ENCODE assay signal across 23 cellular contexts in the genomic region with DNA sequence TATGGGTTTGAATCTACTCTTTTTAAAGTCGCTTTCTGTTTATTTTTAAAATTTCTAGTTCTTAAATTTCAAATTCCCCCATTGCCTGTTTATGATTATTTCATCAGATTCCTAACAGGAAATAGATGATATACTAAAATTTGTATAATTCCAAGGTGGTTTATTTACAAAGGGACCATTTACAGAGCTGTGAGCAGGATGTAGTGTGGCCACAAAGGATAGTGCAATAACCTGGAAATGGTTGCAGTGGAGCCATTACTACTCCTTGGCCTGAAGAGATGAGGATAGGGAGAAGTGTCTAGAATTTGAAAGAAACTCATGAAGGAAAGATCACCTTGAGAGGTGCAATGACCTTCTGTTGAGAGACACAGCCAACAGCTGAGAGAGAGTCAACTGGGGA. TPM values are rescaled to one million over a fixed set of nuclear protein-coding genes. Genes with fewer than 3 reads are reported as not detected.
DNase-seq lines count a peak whose midpoint lies in the region; ATAC-seq, FAIRE-seq and TF ChIP-seq lines count a peak whose summit lies in the region.
"Had no signal": no experiment of that assay in that cellular context is flagged by ENCODE, and none has a peak within 500 bp of the region (broad histone marks: within the 10 kb centered on the region; RNA-seq: fewer than 3 reads in every experiment).

No MANE protein-coding gene starts in this region.

- 0 out of 2 replicates have a peak overlapping the region, but pooled peaks have one; percentile 34 for H2AFZ ChIP-seq in GM23338
- H2AFZ ChIP-seq in HepG2 (ENCODE audit: low read length), result no peak overlapping the region

- no peak for ATAC-seq in GM23338
- no peak for ATAC-seq in HepG2
- no peak for ATAC-seq in HG02763 (IDR thresholded peaks at IDR 0.05; ENCODE audit: unreplicated experiment)
- ATAC-seq: CD8-positive, alpha-beta T cell had no signal

- no peaks in the 10 kb centered on the region for H3K9me2 ChIP-seq in GM23338 (ENCODE audit: insufficient read depth)

- H3K36me3 Mint-ChIP-seq in Caco-2 (ENCODE audit: insufficient read depth, unreplicated experiment), result peaks cover 10% of the 10 kb centered on the region
- no peaks in the 10 kb centered on the region for H3K36me3 Mint-ChIP-seq in GM23338 (ENCODE audit: low read depth)
- H3K36me3 Mint-ChIP-seq: CD8-positive, alpha-beta T cell had no signal

- H3K4me3 Mint-ChIP-seq in Caco-2 (ENCODE audit: unreplicated experiment) (no peak overlapping the region), GM23338 (no peak overlapping the region)
- H3K4me3 Mint-ChIP-seq: B cell; CD4-positive, alpha-beta T cell; CD8-positive, alpha-beta T cell had no signal

- H3K9me3 Mint-ChIP-seq in Caco-2 (ENCODE audit: unreplicated experiment) (peaks cover 10% of the 10 kb centered on the region), GM23338 (no peaks in the 10 kb centered on the region)
- H3K9me3 Mint-ChIP-seq: CD4-positive, alpha-beta T cell; CD8-positive, alpha-beta T cell had no signal

- no peak for TF ChIP-seq CTCF in Caco-2 (IDR thresholded peaks at IDR 0.05; ENCODE audit: insufficient read depth in 1 of 2, low read depth in 1 of 2, low read length in 1 of 2, severe bottlenecking in 1 of 2, unreplicated experiment in 1 of 2)
- TF ChIP-seq CTCF in GM23338 (conservative IDR thresholded peaks at IDR 0.05; ENCODE audit: low read depth in 2 of 2), result no peak
- TF ChIP-seq CTCF in HepG2 (CRISPR knock-in tag; IDR thresholded peaks at IDR 0.05), result no peak
- no peak for TF ChIP-seq CTCF in prostate gland (IDR thresholded peaks at IDR 0.05)

- no peaks in the 10 kb centered on the region for H3K79me2 ChIP-seq in GM23338 (replicated peaks; ENCODE audit: insufficient read depth)
- no peaks in the 10 kb centered on the region for H3K79me2 ChIP-seq in HepG2 (ENCODE audit: insufficient read depth, low read length)

- TF ChIP-seq RAD21 in HepG2 (CRISPR knock-in tag; IDR thresholded peaks at IDR 0.05), result no peak

- CTCF ChIA-PET in Caco-2 (lab: Charles Lee), result no interaction called here
- CTCF ChIA-PET in HepG2 (lab: Yijun Ruan, JAX; ENCODE audit: low intra/inter-chr PET ratio, low total read pairs), result no interaction called here

- FAIRE-seq in frontal cortex (lab: Jason Lieb, UNC) (peak; percentile 50), HepG2 (lab: Jason Lieb, UNC) (no peak)
- FAIRE-seq: A549, GM12891, GM19239 had no signal

- H3K4me2 ChIP-seq in GM23338, result no peak overlapping the region
- no peak overlapping the region for H3K4me2 ChIP-seq in HepG2 (ENCODE audit: low read depth, low read length)
- H3K4me2 ChIP-seq: A549; BLaER1 treated with 17β-estradiol and CSF1 and Interleukin-3, amounts not matched to agents 10 nM and 100 nM had no signal

- POLR2A ChIA-PET in Caco-2 (lab: Charles Lee) (no interaction called here), HepG2 (lab: Yijun Ruan, JAX) (no interaction called here)

- no peaks in the 10 kb centered on the region for H3K27me3 Mint-ChIP-seq in Caco-2 (ENCODE audit: insufficient read depth, unreplicated experiment)
- no peaks in the 10 kb centered on the region for H3K27me3 Mint-ChIP-seq in GM23338 (ENCODE audit: insufficient read depth, low read depth, poor library complexity)

- H3F3A ChIP-seq in GM23338 (replicated peaks; ENCODE audit: low read depth), result no peaks in the 10 kb centered on the region

- H4K20me1 ChIP-seq in GM23338 (replicated peaks; ENCODE audit: insufficient read depth) (no peaks in the 10 kb centered on the region), HepG2 (ENCODE audit: insufficient read depth, low read length) (no peaks in the 10 kb centered on the region)
- H4K20me1 ChIP-seq: BLaER1 treated with 17β-estradiol and CSF1 and Interleukin-3, amounts not matched to agents 10 nM and 100 nM had no signal

- in situ Hi-C loops in HepG2 (cut with HindIII; ENCODE audit: extremely low pct_ligation_motif_present, low pct_unique_long_range_greater_than_20kb), result no loop called here

- intact Hi-C loops in Caco-2 (cut with micrococcal nuclease; ENCODE audit: unreplicated experiment) (no loop called here), HepG2 (cut with micrococcal nuclease; ENCODE audit: unreplicated experiment) (no loop called here), prostate gland (cut with DNase I) (no loop called here)

- no peak overlapping the region for H3K9ac ChIP-seq in HepG2 (ENCODE audit: insufficient read depth, low read depth, low read length)
- H3K9ac ChIP-seq: BLaER1 treated with 17β-estradiol and CSF1 and Interleukin-3, amounts not matched to agents 10 nM and 100 nM had no signal

- H3K36me3 ChIP-seq in Caco-2 (ENCODE audit: control insufficient read depth, insufficient read depth, low read length) (no peaks in the 10 kb centered on the region), GM23338 (ENCODE audit: insufficient read depth) (no peaks in the 10 kb centered on the region), HepG2 (replicated peaks in 1 of 2; ENCODE audit: control insufficient read depth in 1 of 2, insufficient read depth in 2 of 2, low read length in 2 of 2) (no peaks in the 10 kb centered on the region), prostate gland (no peaks in the 10 kb centered on the region)
- H3K36me3 ChIP-seq: BLaER1 treated with 17β-estradiol and CSF1 and Interleukin-3, amounts not matched to agents 10 nM and 100 nM had no signal

- DNase-seq in Caco-2, result no peak
- no peak for DNase-seq in GM23338 (ENCODE audit: low spot score)
- no peak for DNase-seq in frontal cortex (ENCODE audit: low spot score in 2 of 2)
- DNase-seq in HepG2 (ENCODE audit: low spot score), result no peak
- no peak for DNase-seq in prostate gland (ENCODE audit: low spot score)
- DNase-seq: AML-193; CD4-positive, alpha-beta T cell; CD8-positive, alpha-beta T cell; DMS 273 treated with DMSO at 0.1 percent for 48 hours; DMS153; DMS53; DMS79; DND-41; EL; GF-D8 had no signal

- no peak overlapping the region for H3K4me3 ChIP-seq in Caco-2 (ENCODE audit: low read depth, low read length)
- no peak overlapping the region for H3K4me3 ChIP-seq in GM23338
- H3K4me3 ChIP-seq in HepG2 (replicated peaks in 1 of 3; ENCODE audit: insufficient read depth in 1 of 3, low read depth in 2 of 3, low read length in 3 of 3), result no peak overlapping the region
- no peak overlapping the region for H3K4me3 ChIP-seq in prostate gland
- H3K4me3 ChIP-seq: A549; BLaER1 treated with 17β-estradiol and CSF1 and Interleukin-3, amounts not matched to agents 10 nM and 100 nM had no signal

- H3K27ac ChIP-seq in GM23338 (ENCODE audit: low read depth), result no peak overlapping the region
- H3K27ac ChIP-seq in HepG2 (ENCODE audit: extremely low read length, insufficient read depth, low read length), result no peak overlapping the region
- H3K27ac ChIP-seq in prostate gland, result no peak overlapping the region
- H3K27ac ChIP-seq: 22Rv1; A549; BLaER1 treated with 17β-estradiol and CSF1 and Interleukin-3, amounts not matched to agents 10 nM and 100 nM; C4-2B had no signal

- TF ChIP-seq POLR2A in HepG2 (IDR thresholded peaks at IDR 0.05; ENCODE audit: insufficient read depth in 1 of 2, low read depth in 2 of 2, low read length in 2 of 2), result no peak
- TF ChIP-seq POLR2A in prostate gland (IDR thresholded peaks at IDR 0.05), result no peak

- BruUV-seq in Caco-2 (replicated peaks; lab: Mats Ljungman, UMichigan), result no TSS peak
- no TSS peak for BruUV-seq in HepG2 (replicated peaks; lab: Mats Ljungman, UMichigan)

- no peaks in the 10 kb centered on the region for H3K27me3 ChIP-seq in Caco-2 (replicated peaks; ENCODE audit: control insufficient read depth, insufficient read depth, low read length)
- no peaks in the 10 kb centered on the region for H3K27me3 ChIP-seq in GM23338 (ENCODE audit: insufficient read depth)
- no peaks in the 10 kb centered on the region; a peak in 1 of 5 replicates for H3K27me3 ChIP-seq in HepG2 (ENCODE audit: control insufficient read depth in 1 of 2, insufficient read depth in 2 of 2, low read length in 2 of 2)
- H3K27me3 ChIP-seq in prostate gland (replicated peaks; ENCODE audit: insufficient read depth), result no peaks in the 10 kb centered on the region
- H3K27me3 ChIP-seq: BLaER1 treated with 17β-estradiol and CSF1 and Interleukin-3, amounts not matched to agents 10 nM and 100 nM had no signal

- H3K27ac Mint-ChIP-seq in Caco-2 (ENCODE audit: unreplicated experiment), result peak overlapping the region; percentile 66
- no peak overlapping the region for H3K27ac Mint-ChIP-seq in GM23338
- H3K27ac Mint-ChIP-seq: B cell; CD4-positive, alpha-beta T cell; CD8-positive, alpha-beta T cell had no signal

- H3K9me3 ChIP-seq in Caco-2, result no peaks in the 10 kb centered on the region
- H3K9me3 ChIP-seq in HepG2 (ENCODE audit: low read length), result no peaks in the 10 kb centered on the region
- H3K9me3 ChIP-seq in prostate gland, result no peaks in the 10 kb centered on the region
- H3K9me3 ChIP-seq: A549; BLaER1 treated with 17β-estradiol and CSF1 and Interleukin-3, amounts not matched to agents 10 nM and 100 nM had no signal

- H3K4me1 Mint-ChIP-seq in Caco-2 (ENCODE audit: low read depth, unreplicated experiment) (peaks cover 7% of the 10 kb centered on the region), GM23338 (no peaks in the 10 kb centered on the region)

- WGBS in HepG2 (ENCODE audit: low lambda C conversion rate), result 78% methylated on average over 1 of the region's 1 CpG
- 96% methylated on average over 1 of the region's 1 CpG for WGBS in prostate gland

- no peak for TF ChIP-seq EP300 in HepG2 (IDR thresholded peaks at IDR 0.05; ENCODE audit: low read depth in 2 of 2, low read length in 2 of 2)
- TF ChIP-seq EP300 in HepG2 (CRISPR knock-in tag; IDR thresholded peaks at IDR 0.05; ENCODE audit: borderline replicate concordance), result no peak

- H3K4me1 ChIP-seq in Caco-2 (peaks cover 13% of the 10 kb centered on the region), GM23338 (ENCODE audit: insufficient read depth) (no peaks in the 10 kb centered on the region), HepG2 (ENCODE audit: insufficient read depth, low read length) (peaks cover 6% of the 10 kb centered on the region), prostate gland (replicated peaks) (no peaks in the 10 kb centered on the region)
- H3K4me1 ChIP-seq: BLaER1 treated with 17β-estradiol and CSF1 and Interleukin-3, amounts not matched to agents 10 nM and 100 nM had no signal

RNA-seq across cellular contexts. Expression of gene AP4E1, which starts 58.5 kb away (rescaled TPM):
- total RNA-seq in Caco-2 (2022) (15.9 and 17.9 TPM in 2 replicates), frontal cortex (12.6 TPM), HepG2 (2016; rRNA removed; fragmentation: Illumina TruSeq; extraction: Trizol) (7.8 and 11.8 TPM in 2 replicates), prostate gland (1 to 10 TPM; 6.1 to 9.2 TPM)
- 12.4 and 15.4 TPM in 2 replicates for total RNA-seq in GM23338 (2014; rRNA removed; shearing (Covaris generic))
- polyA plus RNA-seq in GM23338 (2016; fragmentation: Nextera tagmentation; extraction: Ambion mirVana) (4.3 and 4.4 TPM in 2 replicates), HepG2 (2011; rRNA removed) (2.1 and 2.2 TPM in 2 replicates)
- total RNA-seq in HepG2 (2016; cell fraction: cytosol; rRNA removed; fragmentation: Illumina TruSeq; extraction: Trizol; ENCODE audit: low read depth), result 4.4 and 5.5 TPM in 2 replicates
- 8.2 and 11.7 TPM in 2 replicates for total RNA-seq in HepG2 (2016; cell fraction: insoluble cytoplasmic fraction; rRNA removed; fragmentation: Illumina TruSeq; extraction: Trizol)
- 5.1 and 6.9 TPM in 2 replicates for total RNA-seq in HepG2 (2016; cell fraction: membrane; rRNA removed; fragmentation: Illumina TruSeq; extraction: Trizol)
- total RNA-seq in HepG2 (2016; cell fraction: nucleus; rRNA removed; fragmentation: Illumina TruSeq; extraction: Trizol), result 10.0 and 12.5 TPM in 2 replicates
- 0.89 and 1.5 TPM in 2 replicates for polyA plus RNA-seq in HepG2 (2011; cell fraction: cytosol; rRNA removed)
- polyA plus RNA-seq in HepG2 (2011; cell fraction: nucleus; rRNA removed), result 1.5 and 1.7 TPM in 2 replicates
- polyA plus RNA-seq in HepG2 (2012), result 3.9 and 4.2 TPM in 2 replicates
- polyA plus RNA-seq in HepG2 (2016; cell fraction: cytosol; fragmentation: Illumina TruSeq; extraction: Trizol; ENCODE audit: low read depth), result 0.26 and 0.36 TPM in 2 replicates
- polyA plus RNA-seq in HepG2 (2016; cell fraction: insoluble cytoplasmic fraction; fragmentation: Illumina TruSeq; extraction: Trizol; ENCODE audit: low read depth), result 7.0 and 7.1 TPM in 2 replicates
- polyA plus RNA-seq in HepG2 (2016; cell fraction: membrane; fragmentation: Illumina TruSeq; extraction: Trizol; ENCODE audit: low read depth), result 1.3 and 1.5 TPM in 2 replicates
- polyA plus RNA-seq in HepG2 (2016; cell fraction: nucleus; fragmentation: Illumina TruSeq; extraction: Trizol; ENCODE audit: insufficient read depth, low read depth), result 8.5 and 9.2 TPM in 2 replicates
- polyA minus RNA-seq in HepG2 (2011; rRNA and poly(A)+ RNA removed; ENCODE audit: low replicate concordance), result 3.1 and 6.9 TPM in 2 replicates
- polyA minus RNA-seq in HepG2 (2011; cell fraction: cytosol; rRNA and poly(A)+ RNA removed), result 3.9 and 4.6 TPM in 2 replicates
- 12.9 and 15.9 TPM in 2 replicates for polyA minus RNA-seq in HepG2 (2011; cell fraction: nucleus; rRNA and poly(A)+ RNA removed)
